ENCODE assay signal across 15 cellular contexts in genomic region chrX:113743069-113743468, GRCh38.
DNase-seq lines count a peak whose midpoint lies in the region; ATAC-seq and TF ChIP-seq lines count a peak whose summit lies in the region.
"Had no signal": no experiment of that assay in that cellular context is flagged by ENCODE, and none has a peak within 500 bp of the region (broad histone marks: within the 10 kb centered on the region; RNA-seq: fewer than 3 reads in every experiment).

No MANE protein-coding gene starts in this region.

- no peak for DNase-seq in GM06990 (ENCODE audit: extremely low read depth, insufficient read length)
- no peak for DNase-seq in NCI-H1694 (lab: John Stamatoyannopoulos, UW)
- no peak for DNase-seq in natural killer cell treated with Interleukin-12 subunit alpha and Interleukin-12 subunit beta and Interleukin-15 and Interleukin-18, amount 100 ng/mL, for 72 hours (ENCODE audit: low spot score)
- no peak for DNase-seq in D341Med (ENCODE audit: low spot score)
- DNase-seq in stimulated activated CD4-positive, alpha-beta T cell treated with anti-CD3 and anti-CD28 coated beads, Interleukin-1b, Interleukin-23, amount 100 ng/mL, for 48 hours: no peak
- DNase-seq: activated CD4-positive, alpha-beta T cell treated with anti-CD3 and anti-CD28 coated beads for 36 hours; activated T-cell treated with anti-CD3 and anti-CD28 coated beads, Interleukin-2, amount 50 U/mL, for 72 hours; anterior cingulate cortex; kidney glomerular epithelial cell; NCI-H1930; transverse colon had no signal

- H3K36me3 Mint-ChIP-seq in natural killer cell treated with Interleukin-12 subunit alpha and Interleukin-12 subunit beta and Interleukin-15 and Interleukin-18, amount 100 ng/mL, for 72 hours: no peaks in the 10 kb centered on the region

- H3K4me3 Mint-ChIP-seq in natural killer cell treated with Interleukin-12 subunit alpha and Interleukin-12 subunit beta and Interleukin-15 and Interleukin-18, amount 100 ng/mL, for 72 hours: no peak overlapping the region
- H3K4me3 Mint-ChIP-seq: activated CD4-positive, alpha-beta T cell treated with anti-CD3 and anti-CD28 coated beads for 36 hours; activated T-cell treated with anti-CD3 and anti-CD28 coated beads, Interleukin-2, amount 50 U/mL, for 72 hours had no signal

- no peak overlapping the region for H3K4me3 ChIP-seq in GM06990 (replicated peaks; ENCODE audit: low read depth, low read length)
- H3K4me3 ChIP-seq: K562, transverse colon had no signal

- H3K36me3 ChIP-seq in GM06990 (ENCODE audit: control insufficient read depth, insufficient read depth, low read length): no peaks in the 10 kb centered on the region
- H3K36me3 ChIP-seq: transverse colon had no signal

- peaks cover 0 to 3% of the 10 kb centered on the region in 2 donors for H3K27me3 Mint-ChIP-seq in natural killer cell treated with Interleukin-12 subunit alpha and Interleukin-12 subunit beta and Interleukin-15 and Interleukin-18, amount 100 ng/mL, for 72 hours
- H3K27me3 Mint-ChIP-seq: activated CD4-positive, alpha-beta T cell treated with anti-CD3 and anti-CD28 coated beads for 36 hours had no signal

- ATAC-seq in GM19452 (IDR thresholded peaks at IDR 0.05; ENCODE audit: unreplicated experiment) (peak; percentile 51), HG02840 (IDR thresholded peaks at IDR 0.05; ENCODE audit: low FRiP score, unreplicated experiment) (peak; percentile 52), HG03460 (IDR thresholded peaks at IDR 0.05; ENCODE audit: unreplicated experiment) (peak; percentile 71)
- no peak for ATAC-seq in natural killer cell treated with Interleukin-12 subunit alpha and Interleukin-12 subunit beta and Interleukin-15 and Interleukin-18, amount 100 ng/mL, for 72 hours
- ATAC-seq: activated CD4-positive, alpha-beta T cell treated with anti-CD3 and anti-CD28 coated beads for 36 hours; activated T-cell treated with anti-CD3 and anti-CD28 coated beads, Interleukin-2, amount 50 U/mL, for 72 hours; K562 had no signal

- no peaks in the 10 kb centered on the region for H3K4me1 Mint-ChIP-seq in natural killer cell treated with Interleukin-12 subunit alpha and Interleukin-12 subunit beta and Interleukin-15 and Interleukin-18, amount 100 ng/mL, for 72 hours (ENCODE audit: low read depth in 2 of 2)
- H3K4me1 Mint-ChIP-seq: activated CD4-positive, alpha-beta T cell treated with anti-CD3 and anti-CD28 coated beads for 36 hours had no signal

- TF ChIP-seq CTCF in GM06990 (IDR thresholded peaks at IDR 0.05; ENCODE audit: insufficient read depth, low read length, poor library complexity, severe bottlenecking): peak; percentile 10

- no peaks in the 10 kb centered on the region for H3K27me3 ChIP-seq in GM06990 (replicated peaks; ENCODE audit: control insufficient read depth, insufficient read depth, low read length)
- H3K27me3 ChIP-seq: transverse colon had no signal

- no peak overlapping the region for H3K27ac Mint-ChIP-seq in natural killer cell treated with Interleukin-12 subunit alpha and Interleukin-12 subunit beta and Interleukin-15 and Interleukin-18, amount 100 ng/mL, for 72 hours
- H3K27ac Mint-ChIP-seq: activated CD4-positive, alpha-beta T cell treated with anti-CD3 and anti-CD28 coated beads for 36 hours; activated T-cell treated with anti-CD3 and anti-CD28 coated beads, Interleukin-2, amount 50 U/mL, for 72 hours had no signal

- H3K9me3 Mint-ChIP-seq in natural killer cell treated with Interleukin-12 subunit alpha and Interleukin-12 subunit beta and Interleukin-15 and Interleukin-18, amount 100 ng/mL, for 72 hours: no peaks in the 10 kb centered on the region

Comparison
In these comparisons a context has a peak if more than half of its experiments do, and no peak if none do; other contexts are left out.
1. ATAC-seq: peak in GM19452 (single experiment), HG02840 (single experiment) and HG03460 (single experiment); none in natural killer cell treated with Interleukin-12 subunit alpha and Interleukin-12 subunit beta and Interleukin-15 and Interleukin-18, amount 100 ng/mL, for 72 hours (0 of 2).